ENCODE assay signal across 8 cellular contexts in the genomic region with DNA sequence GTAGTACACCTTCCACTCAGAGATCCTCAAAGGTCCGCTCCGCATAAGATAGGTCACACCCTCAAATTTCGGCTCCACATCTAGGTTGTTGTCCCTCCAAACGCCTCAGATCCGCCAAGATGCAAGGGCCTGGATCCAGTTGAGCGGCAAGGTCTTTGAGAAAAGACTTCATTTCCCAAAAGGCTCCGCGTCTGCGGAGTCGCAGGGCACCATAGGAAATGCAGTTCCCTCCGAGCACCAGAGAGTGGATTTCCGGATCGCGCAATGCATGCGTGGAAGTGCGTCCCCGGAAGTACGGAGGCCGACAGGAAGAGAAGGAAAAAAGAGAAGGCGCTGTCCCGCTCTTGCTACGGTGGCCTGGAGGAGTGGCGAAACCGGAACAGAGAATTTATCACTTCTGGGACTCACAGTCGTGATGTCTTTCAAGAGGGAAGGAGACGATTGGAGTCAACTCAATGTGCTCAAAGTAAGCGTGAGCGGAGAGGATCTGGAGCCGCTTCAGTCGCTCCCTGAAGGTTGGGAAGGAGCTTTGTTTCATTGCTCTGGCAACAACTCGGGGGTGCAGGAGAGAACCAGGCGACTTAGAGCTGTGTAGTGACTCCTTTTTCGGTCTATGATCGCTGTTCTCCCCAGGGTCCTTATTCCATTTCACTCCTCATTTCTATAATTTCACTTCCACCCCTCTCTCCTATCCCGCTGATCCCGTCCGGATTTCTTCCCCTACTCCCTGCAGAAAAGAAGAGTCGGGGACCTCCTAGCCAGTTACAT. TPM values are rescaled to one million over a fixed set of nuclear protein-coding genes. Genes with fewer than 3 reads are reported as not detected.
DNase-seq lines count a peak whose midpoint lies in the region; ATAC-seq and TF ChIP-seq lines count a peak whose summit lies in the region.

A gene with protein sequence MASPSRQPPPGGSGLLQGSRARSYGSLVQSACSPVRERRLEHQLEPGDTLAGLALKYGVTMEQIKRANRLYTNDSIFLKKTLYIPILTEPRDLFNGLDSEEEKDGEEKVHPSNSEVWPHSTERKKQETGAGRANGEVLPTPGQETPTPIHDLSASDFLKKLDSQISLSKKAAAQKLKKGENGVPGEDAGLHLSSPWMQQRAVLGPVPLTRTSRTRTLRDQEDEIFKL (minus strand): TSS at position 165 of the 768 bp plus-strand sequence. CDS start 644 bp downstream, outside the sequence.
A gene with protein sequence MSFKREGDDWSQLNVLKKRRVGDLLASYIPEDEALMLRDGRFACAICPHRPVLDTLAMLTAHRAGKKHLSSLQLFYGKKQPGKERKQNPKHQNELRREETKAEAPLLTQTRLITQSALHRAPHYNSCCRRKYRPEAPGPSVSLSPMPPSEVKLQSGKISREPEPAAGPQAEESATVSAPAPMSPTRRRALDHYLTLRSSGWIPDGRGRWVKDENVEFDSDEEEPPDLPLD (plus strand): TSS at position 407 of the 768 bp plus-strand sequence. CDS start 9 bp downstream, at position 416.

- peak within 1 kb of the TSS; percentile 91 for H3K27ac ChIP-seq in left ventricle myocardium inferior (replicated peaks)
- H3K27ac ChIP-seq in upper lobe of left lung: peak within 1 kb of the TSS; percentile 65 to 87 (median 84)

- peaks cover 47% of the 10 kb centered on the region for H3K4me1 ChIP-seq in left ventricle myocardium inferior
- H3K4me1 ChIP-seq in upper lobe of left lung: peaks cover 18 to 35% (median 24%) of the 10 kb centered on the region in 4 donors

- intact Hi-C loops in left ventricle myocardium inferior (cut with micrococcal nuclease): no loop called here
- intact Hi-C loops in posterior vena cava (cut with DNase I): no loop called here

- H3K27me3 ChIP-seq in left ventricle myocardium inferior (ENCODE audit: low read depth): no peaks in the 10 kb centered on the region
- H3K27me3 ChIP-seq in upper lobe of left lung: no peaks in the 10 kb centered on the region

- TF ChIP-seq EP300 in upper lobe of left lung (IDR thresholded peaks at IDR 0.05): peak in 2 of 4 donors; percentile 87 to 92

- H3K36me3 ChIP-seq in left ventricle myocardium inferior (peaks cover 47% of the 10 kb centered on the region), upper lobe of left lung (peaks cover 3 to 47% (median 29%) of the 10 kb centered on the region in 4 donors)

- peaks cover 39% of the 10 kb centered on the region for H3K4me1 Mint-ChIP-seq in T-helper 1 cell treated with Interleukin-12 subunit alpha and Interleukin-12 subunit beta and Interleukin-4 antibody, amounts not matched to agents 30 μg/mL and 1 μg/mL, for 36 hours (ENCODE audit: low read depth)

- no peaks in the 10 kb centered on the region for H3K9me3 Mint-ChIP-seq in T-helper 1 cell treated with Interleukin-12 subunit alpha and Interleukin-12 subunit beta and Interleukin-4 antibody, amounts not matched to agents 30 μg/mL and 1 μg/mL, for 36 hours

- H3K4me3 ChIP-seq in left ventricle myocardium inferior (peak within 1 kb of the TSS; percentile 86), upper lobe of left lung (peak within 1 kb of the TSS; percentile 49 to 72 (median 68))

- DNase-seq in NCI-H1694 (lab: John Stamatoyannopoulos, UW) (peak; percentile 99), amygdala (lab: John Stamatoyannopoulos, UW) (peak; percentile 70 to 99 (median 95)), left ventricle myocardium inferior (peak; percentile 95), posterior vena cava (ENCODE audit: low spot score) (peak; percentile 99), upper lobe of left lung (peak in 1 of 2 donors; percentile 97)

- peak within 1 kb of the TSS; percentile 93 for H3K27ac Mint-ChIP-seq in T-helper 1 cell treated with Interleukin-12 subunit alpha and Interleukin-12 subunit beta and Interleukin-4 antibody, amounts not matched to agents 30 μg/mL and 1 μg/mL, for 36 hours

- TF ChIP-seq CTCF in left ventricle myocardium inferior (IDR thresholded peaks at IDR 0.05; ENCODE audit: borderline replicate concordance) (peak; percentile 30), upper lobe of left lung (IDR thresholded peaks at IDR 0.05) (peak in 5 of 6 experiments; percentile 23 to 62 (median 51))

- ATAC-seq in HG02884 (IDR thresholded peaks at IDR 0.05; ENCODE audit: unreplicated experiment) (peak; percentile 88), upper lobe of left lung (ENCODE audit: low FRiP score in 2 of 2) (peak; percentile 97)

- 0% methylated on average over 38 of the region's 38 CpGs for WGBS in upper lobe of left lung, 2 donors

- H3K4me3 Mint-ChIP-seq in T-helper 1 cell treated with Interleukin-12 subunit alpha and Interleukin-12 subunit beta and Interleukin-4 antibody, amounts not matched to agents 30 μg/mL and 1 μg/mL, for 36 hours: peak within 1 kb of the TSS; percentile 96

- H3K36me3 Mint-ChIP-seq in T-helper 1 cell treated with Interleukin-12 subunit alpha and Interleukin-12 subunit beta and Interleukin-4 antibody, amounts not matched to agents 30 μg/mL and 1 μg/mL, for 36 hours (ENCODE audit: low read depth): peaks cover 40% of the 10 kb centered on the region

- H3K9me3 ChIP-seq in left ventricle myocardium inferior (replicated peaks) (no peaks in the 10 kb centered on the region), upper lobe of left lung (no peaks in the 10 kb centered on the region)

- TF ChIP-seq POLR2A in GM15510 (IDR thresholded peaks at IDR 0.05; ENCODE audit: borderline replicate concordance, extremely low read depth, insufficient read length) (peak; percentile 59), upper lobe of left lung (IDR thresholded peaks at IDR 0.05) (peak in 3 of 4 donors; percentile 39 to 79 (median 58))

- no peaks in the 10 kb centered on the region for H3K27me3 Mint-ChIP-seq in T-helper 1 cell treated with Interleukin-12 subunit alpha and Interleukin-12 subunit beta and Interleukin-4 antibody, amounts not matched to agents 30 μg/mL and 1 μg/mL, for 36 hours (ENCODE audit: low read depth)

RNA-seq across cellular contexts. Expression of the first gene that starts in this region (rescaled TPM):
- total RNA-seq in left ventricle myocardium inferior (12.0 TPM), posterior vena cava (1 to 10 TPM; 6.6 to 7.0 TPM), upper lobe of left lung (10 to 100 TPM in 1 of 6 donors, 1 to 10 TPM in 5; 2.2 to 16.8 (median 6.2) TPM)

RNA-seq across cellular contexts. Expression of the second gene that starts in this region (rescaled TPM):
- total RNA-seq in left ventricle myocardium inferior (19.4 TPM), posterior vena cava (10 to 100 TPM; 26.5 to 27.0 TPM), upper lobe of left lung (10 to 100 TPM in 5 of 6 donors, 1 to 10 TPM in 1; 8.9 to 50.3 (median 25.9) TPM)
